In genomic region chr4:10606483-10607155, GRCh38 we compare ENCODE assay signal across 21 cellular contexts.
DNase-seq lines count a peak whose midpoint lies in the region; ATAC-seq and TF ChIP-seq lines count a peak whose summit lies in the region.
"Had no signal": no experiment of that assay in that cellular context is flagged by ENCODE, and none has a peak within 500 bp of the region (broad histone marks: within the 10 kb centered on the region; RNA-seq: fewer than 3 reads in every experiment).

No MANE protein-coding gene starts in this region.

- peak; percentile 54 for ATAC-seq in PC-3
- no peak for ATAC-seq in GM21390 (IDR thresholded peaks at IDR 0.05; ENCODE audit: unreplicated experiment)
- ATAC-seq: CD8-positive, alpha-beta T cell had no signal

- CTCF ChIA-PET in AG04450 (lab: Charles Lee) (interaction anchor here (1.1 to 1.4 kb wide), 3 partner anchors 13 to 23 kb away, joined by 3 to 9 read pairs (median 3); no protein-coding TSS in a partner anchor), PC-3 (lab: Charles Lee) (no interaction called here)

- no TSS peak for BruUV-seq in PC-3 (replicated peaks; lab: Mats Ljungman, UMichigan)

- no peaks in the 10 kb centered on the region for H4K20me1 ChIP-seq in PC-3 (ENCODE audit: low read length)
- H4K20me1 ChIP-seq: BLaER1 had no signal

- H3F3A ChIP-seq in PC-3 (ENCODE audit: low read length, unreplicated experiment) = peaks cover 3% of the 10 kb centered on the region

- H3K27me3 ChIP-seq in AG04450 (ENCODE audit: control insufficient read depth, insufficient read depth, low read length) (no peaks in the 10 kb centered on the region), PC-3 (ENCODE audit: low read length) (no peaks in the 10 kb centered on the region)
- H3K27me3 ChIP-seq: BLaER1, SJCRH30 had no signal

- POLR2A ChIA-PET in AG04450 (lab: Yijun Ruan, JAX) = interaction anchor here (0.7 to 1.1 kb wide), 5 partner anchors 9 to 155 kb away, joined by 3 to 4 read pairs (median 3); no protein-coding TSS in a partner anchor
- POLR2A ChIA-PET in PC-3 (lab: Charles Lee; ENCODE audit: unreplicated experiment) = no interaction called here

- H3K27ac ChIP-seq in AG04450 (ENCODE audit: low read depth, low read length) = peak overlapping the region; percentile 4
- peak overlapping the region; percentile 86 for H3K27ac ChIP-seq in PC-3 (ENCODE audit: low read length)
- H3K27ac ChIP-seq in mesodermal cell (ENCODE audit: low read depth, low read length, severe bottlenecking) = peak overlapping the region; percentile 51
- H3K27ac ChIP-seq: BLaER1, KMS-11, PC-9, RWPE1, SJCRH30 had no signal

- 0% methylated on average over 1 of the region's 5 CpGs for WGBS in mesodermal cell (ENCODE audit: insufficient coverage in 2 of 2), 2 experiments

- H3K27me3 Mint-ChIP-seq in activated T-helper 2 cell treated with anti-CD3 and anti-CD28 coated beads, Interferon-gamma antibody, Interleukin-2, Interleukin-4, amounts not matched to agents 10 μg/mL and 5 μg/mL and 100 μg/mL, durations not matched to agents 14 hours and 24 hours and 36 hours (ENCODE audit: low read depth) = peaks cover 4% of the 10 kb centered on the region

- TF ChIP-seq CTCF in AG04450 (IDR thresholded peaks at IDR 0.05; ENCODE audit: low read depth, low read length) (no peak), PC-3 (conservative IDR thresholded peaks at IDR 0.05; ENCODE audit: low read depth, low read length) (no peak), epithelial cell of esophagus (IDR thresholded peaks at IDR 0.05; ENCODE audit: insufficient read depth, low read depth, low read length, missing control alignments) (no peak)

- no peaks in the 10 kb centered on the region for H3K9me2 ChIP-seq in PC-3 (replicated peaks; ENCODE audit: low read length)

- no peak overlapping the region for H3K27ac Mint-ChIP-seq in activated T-helper 2 cell treated with anti-CD3 and anti-CD28 coated beads, Interferon-gamma antibody, Interleukin-2, Interleukin-4, amounts not matched to agents 10 μg/mL and 5 μg/mL and 100 μg/mL, durations not matched to agents 14 hours and 24 hours and 36 hours
- H3K27ac Mint-ChIP-seq: CD8-positive, alpha-beta T cell had no signal

- H3K79me2 ChIP-seq in PC-3 (ENCODE audit: low read length) = no peaks in the 10 kb centered on the region

- no peak overlapping the region for H3K4me3 ChIP-seq in AG04450 (ENCODE audit: low read depth, low read length)
- no peak overlapping the region for H3K4me3 ChIP-seq in PC-3 (ENCODE audit: low read length)
- H3K4me3 ChIP-seq in epithelial cell of esophagus (ENCODE audit: low read length) = no peak overlapping the region
- H3K4me3 ChIP-seq in mesodermal cell (ENCODE audit: extremely low read depth, insufficient read depth, low read length, poor library complexity, severe bottlenecking) = no peak overlapping the region
- H3K4me3 ChIP-seq: BLaER1, PC-9, SJCRH30 had no signal

- H2AFZ ChIP-seq in PC-3 (ENCODE audit: low read length) = no peak overlapping the region
- H2AFZ ChIP-seq: PC-9 had no signal

- H3K9me3 ChIP-seq in AG04450 (ENCODE audit: control insufficient read depth, insufficient read depth, low read length) (no peaks in the 10 kb centered on the region), PC-3 (ENCODE audit: low read length) (no peaks in the 10 kb centered on the region), mesodermal cell (ENCODE audit: control insufficient read depth, low read length) (no peaks in the 10 kb centered on the region)
- H3K9me3 ChIP-seq: BLaER1, SJCRH30 had no signal

- H3K4me1 ChIP-seq in PC-3 (ENCODE audit: insufficient read depth, low read length) (peaks cover 23% of the 10 kb centered on the region), mesodermal cell (ENCODE audit: control insufficient read depth, insufficient read depth, low read length, poor library complexity, severe bottlenecking) (peaks cover 34% of the 10 kb centered on the region)

- no peaks in the 10 kb centered on the region for H3K36me3 ChIP-seq in PC-3 (ENCODE audit: low read depth, low read length)
- H3K36me3 ChIP-seq in mesodermal cell (ENCODE audit: control insufficient read depth, insufficient read depth, low read length) = no peaks in the 10 kb centered on the region
- H3K36me3 ChIP-seq: BLaER1, SJCRH30 had no signal

- intact Hi-C loops in PC-3 (cut with micrococcal nuclease) = no loop called here
- intact Hi-C loops in activated T-helper 2 cell treated with anti-CD3 and anti-CD28 coated beads, Interferon-gamma antibody, Interleukin-2, Interleukin-4, amounts not matched to agents 10 μg/mL and 5 μg/mL and 100 μg/mL, durations not matched to agents 14 hours and 24 hours and 36 hours (cut with micrococcal nuclease) = no loop called here

- H3K9me3 Mint-ChIP-seq in activated T-helper 2 cell treated with anti-CD3 and anti-CD28 coated beads, Interferon-gamma antibody, Interleukin-2, Interleukin-4, amounts not matched to agents 10 μg/mL and 5 μg/mL and 100 μg/mL, durations not matched to agents 14 hours and 24 hours and 36 hours = no peaks in the 10 kb centered on the region
- H3K9me3 Mint-ChIP-seq: CD8-positive, alpha-beta T cell had no signal

- peak overlapping the region; percentile 49 for H3K4me2 ChIP-seq in PC-3 (ENCODE audit: low read length)
- H3K4me2 ChIP-seq: BLaER1, KMS-11, PC-9 had no signal

- no peak overlapping the region for H3K4me3 Mint-ChIP-seq in activated T-helper 2 cell treated with anti-CD3 and anti-CD28 coated beads, Interferon-gamma antibody, Interleukin-2, Interleukin-4, amounts not matched to agents 10 μg/mL and 5 μg/mL and 100 μg/mL, durations not matched to agents 14 hours and 24 hours and 36 hours (ENCODE audit: low read depth)
- H3K4me3 Mint-ChIP-seq: CD8-positive, alpha-beta T cell had no signal

- no peak for DNase-seq in AG04450 (ENCODE audit: low read depth, low spot score)
- peak; percentile 51 for DNase-seq in PC-3
- peak; percentile 50 for DNase-seq in epithelial cell of esophagus (ENCODE audit: low read depth)
- no peak for DNase-seq in stimulated activated CD4-positive, alpha-beta T cell treated with anti-CD3 and anti-CD28 coated beads, Interleukin-15, amount 100 ng/mL, for 24 hours
- no peak for DNase-seq in activated T-helper 2 cell treated with anti-CD3 and anti-CD28 coated beads, Interferon-gamma antibody, Interleukin-2, Interleukin-4, amounts not matched to agents 10 μg/mL and 5 μg/mL and 100 μg/mL, durations not matched to agents 14 hours and 24 hours and 36 hours (ENCODE audit: low spot score)
- no peak for DNase-seq in HUDEP-2 (lab: John Stamatoyannopoulos, UW; ENCODE audit: unreplicated experiment in 76 of 76)
- DNase-seq: Calu3; CD8-positive, alpha-beta T cell; GOT3; NCI-H1417; NCI-H187; NCI-H2107; NCI-H510A treated with DMSO at 0.1 percent for 48 hours; NCI-H82; SJCRH30 had no signal

- H3K9ac ChIP-seq in PC-3 (ENCODE audit: low read length) = peak overlapping the region; percentile 43; the same call in 1 of the 2 replicates
- H3K9ac ChIP-seq: BLaER1, KMS-11 had no signal

- H3K4me1 Mint-ChIP-seq in activated T-helper 2 cell treated with anti-CD3 and anti-CD28 coated beads, Interferon-gamma antibody, Interleukin-2, Interleukin-4, amounts not matched to agents 10 μg/mL and 5 μg/mL and 100 μg/mL, durations not matched to agents 14 hours and 24 hours and 36 hours (ENCODE audit: low read depth) = no peaks in the 10 kb centered on the region

- H3K36me3 Mint-ChIP-seq in activated T-helper 2 cell treated with anti-CD3 and anti-CD28 coated beads, Interferon-gamma antibody, Interleukin-2, Interleukin-4, amounts not matched to agents 10 μg/mL and 5 μg/mL and 100 μg/mL, durations not matched to agents 14 hours and 24 hours and 36 hours (ENCODE audit: low read depth) = no peaks in the 10 kb centered on the region
- H3K36me3 Mint-ChIP-seq: CD8-positive, alpha-beta T cell had no signal

Comparison
In these comparisons a context has a peak if more than half of its experiments do, and no peak if none do; other contexts are left out.
1. DNase-seq: peak in PC-3 (single experiment) and epithelial cell of esophagus (single experiment); none in AG04450 (single experiment), stimulated activated CD4-positive, alpha-beta T cell treated with anti-CD3 and anti-CD28 coated beads, Interleukin-15, amount 100 ng/mL, for 24 hours (single experiment), activated T-helper 2 cell treated with anti-CD3 and anti-CD28 coated beads, Interferon-gamma antibody, Interleukin-2, Interleukin-4, amounts not matched to agents 10 μg/mL and 5 μg/mL and 100 μg/mL, durations not matched to agents 14 hours and 24 hours and 36 hours (single experiment) and HUDEP-2 (0 of 76).
2. H3K27ac ChIP-seq: peak in every context shown above with its lines; median percentile 86 in PC-3; 51 in mesodermal cell; 4 in AG04450.